In the genomic region with DNA sequence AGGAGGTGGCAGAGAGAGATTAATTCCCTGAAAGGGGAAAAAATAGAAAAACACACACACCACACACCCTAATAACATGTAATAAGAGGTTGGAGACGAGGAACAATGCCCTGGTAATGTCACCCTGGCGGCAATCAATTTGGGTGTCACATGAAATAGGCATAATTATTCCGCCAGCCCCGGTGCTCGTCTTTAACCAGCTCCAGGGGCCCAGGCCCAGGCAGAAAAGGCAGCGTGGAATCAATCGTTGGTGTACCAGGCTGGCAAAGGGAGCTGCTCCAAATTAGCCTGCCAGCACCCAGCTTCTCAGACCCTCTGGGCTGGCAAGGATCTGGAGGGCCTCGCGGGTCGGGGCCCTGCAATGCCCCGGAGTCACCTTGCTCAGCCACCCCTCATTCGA, we compare ENCODE assay signal across 14 cellular contexts.
"Had no signal": no experiment of that assay in that cellular context is flagged by ENCODE, and none has a peak within 500 bp of the region (broad histone marks: within the 10 kb centered on the region; RNA-seq: fewer than 3 reads in every experiment).

No MANE protein-coding gene starts in this region.

- H3K9me3 ChIP-seq: ascending aorta, left lung had no signal

- H3K4me1 Mint-ChIP-seq: activated T-helper 17 cell treated with anti-CD3 and anti-CD28 coated beads, Interleukin-2, amount 50 U/mL, for 72 hours; naive B cell; stimulated activated memory B cell treated with anti-CD40 and anti-IgM and Interleukin-4, amounts not matched to agents 10 μg/mL and 1 μg/mL and 100 μg/mL, for 72 hours had no signal

- H3K4me3 Mint-ChIP-seq: activated T-helper 17 cell treated with anti-CD3 and anti-CD28 coated beads, Interleukin-2, amount 50 U/mL, for 72 hours; naive B cell; stimulated activated memory B cell treated with anti-CD40 and anti-IgM and Interleukin-4, amounts not matched to agents 10 μg/mL and 1 μg/mL and 100 μg/mL, for 72 hours had no signal

- H3K36me3 ChIP-seq: ascending aorta, left lung had no signal

- H3K27ac ChIP-seq: ascending aorta, left lung had no signal

- DNase-seq: activated CD4-positive, alpha-beta T cell treated with anti-CD3 and anti-CD28 coated beads for 1 hour; activated CD4-positive, alpha-beta T cell treated with anti-CD3 and anti-CD28 coated beads, Interleukin-2, amount 50 U/mL, for 4 hours; activated naive CD4-positive, alpha-beta T cell treated with Interleukin-2 at 50 U/mL for 16 hours; activated T-cell treated with anti-CD3 and anti-CD28 coated beads for 4 hours; dermis blood vessel endothelial cell; hippocampal formation; kidney; mammary epithelial cell; naive B cell; T1000 had no signal

- H3K36me3 Mint-ChIP-seq: naive B cell; stimulated activated memory B cell treated with anti-CD40 and anti-IgM and Interleukin-4, amounts not matched to agents 10 μg/mL and 1 μg/mL and 100 μg/mL, for 72 hours had no signal

- H3K4me3 ChIP-seq: ascending aorta, left lung had no signal

- H3K27ac Mint-ChIP-seq: activated T-helper 17 cell treated with anti-CD3 and anti-CD28 coated beads, Interleukin-2, amount 50 U/mL, for 72 hours; naive B cell; stimulated activated memory B cell treated with anti-CD40 and anti-IgM and Interleukin-4, amounts not matched to agents 10 μg/mL and 1 μg/mL and 100 μg/mL, for 72 hours had no signal

- H3K9me3 Mint-ChIP-seq: activated T-helper 17 cell treated with anti-CD3 and anti-CD28 coated beads, Interleukin-2, amount 50 U/mL, for 72 hours; stimulated activated memory B cell treated with anti-CD40 and anti-IgM and Interleukin-4, amounts not matched to agents 10 μg/mL and 1 μg/mL and 100 μg/mL, for 72 hours had no signal
